In the genomic region with DNA sequence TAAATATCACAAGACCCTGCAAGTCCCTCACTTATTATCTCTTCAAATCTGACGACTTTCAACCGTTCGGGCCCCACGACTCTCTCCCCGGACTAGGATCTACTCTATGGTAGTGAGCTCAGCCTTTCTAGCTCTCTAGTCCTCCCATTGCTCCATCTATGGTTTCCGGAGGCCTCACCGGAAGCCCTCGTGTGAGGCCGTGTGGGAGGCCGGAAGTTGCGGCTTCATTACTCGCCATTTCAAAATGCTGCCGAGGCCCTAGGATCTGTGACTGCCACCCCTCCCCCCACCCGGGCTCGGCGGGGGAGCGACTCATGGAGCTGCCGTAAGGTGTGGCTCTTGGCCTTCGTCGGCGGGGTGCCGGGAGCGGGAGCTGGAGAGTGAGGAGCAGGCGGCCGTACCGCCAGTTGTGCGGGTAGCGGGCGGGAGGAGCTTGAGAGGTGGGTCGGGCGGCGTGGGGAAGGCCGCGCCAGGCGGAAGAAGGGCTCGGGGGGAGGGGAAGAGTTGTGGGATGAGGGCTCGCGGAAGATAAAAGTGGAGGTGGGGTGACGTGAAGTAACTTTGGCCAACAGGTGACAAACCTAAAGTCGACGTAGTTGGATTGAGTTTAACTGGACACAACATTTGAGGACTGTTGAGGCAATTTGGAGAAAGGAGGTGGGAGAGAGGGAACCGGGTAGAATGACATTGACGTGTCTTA, we compare ENCODE assay signal across 8 cellular contexts. TPM values are rescaled to one million over a fixed set of nuclear protein-coding genes. Genes with fewer than 3 reads are reported as not detected.
DNase-seq lines count a peak whose midpoint lies in the region; ATAC-seq and TF ChIP-seq lines count a peak whose summit lies in the region.

A gene with protein sequence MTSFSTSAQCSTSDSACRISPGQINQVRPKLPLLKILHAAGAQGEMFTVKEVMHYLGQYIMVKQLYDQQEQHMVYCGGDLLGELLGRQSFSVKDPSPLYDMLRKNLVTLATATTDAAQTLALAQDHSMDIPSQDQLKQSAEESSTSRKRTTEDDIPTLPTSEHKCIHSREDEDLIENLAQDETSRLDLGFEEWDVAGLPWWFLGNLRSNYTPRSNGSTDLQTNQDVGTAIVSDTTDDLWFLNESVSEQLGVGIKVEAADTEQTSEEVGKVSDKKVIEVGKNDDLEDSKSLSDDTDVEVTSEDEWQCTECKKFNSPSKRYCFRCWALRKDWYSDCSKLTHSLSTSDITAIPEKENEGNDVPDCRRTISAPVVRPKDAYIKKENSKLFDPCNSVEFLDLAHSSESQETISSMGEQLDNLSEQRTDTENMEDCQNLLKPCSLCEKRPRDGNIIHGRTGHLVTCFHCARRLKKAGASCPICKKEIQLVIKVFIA (plus strand): TSS at position 227 of the 700 bp plus-strand sequence. CDS start 9,113 bp downstream, outside the sequence.

- peaks cover 4 to 18% of the 10 kb centered on the region in 2 donors for H3K4me1 ChIP-seq in lung (ENCODE audit: control insufficient read depth in 2 of 2, insufficient read depth in 2 of 2, low read length in 2 of 2)

- CTCF ChIA-PET in activated CD8-positive, alpha-beta T cell treated with anti-CD3 and anti-CD28 coated beads, Interleukin-2, amount 10 ng/mL, durations not matched to agents 7 days and 5 days (lab: Charles Lee): interaction anchor here (0.6 to 7.7 kb wide), 24 partner anchors 9 to 291 kb away, joined by 3 to 69 read pairs (median 5); no protein-coding TSS in a partner anchor

- TF ChIP-seq CTCF in lung (IDR thresholded peaks at IDR 0.05; ENCODE audit: control extremely low read depth, extremely low read depth): no peak

- peak within 1 kb of the TSS; percentile 97 to 98 for H3K27ac ChIP-seq in lung (ENCODE audit: low read depth in 1 of 2, low read length in 1 of 2)

- H3K9me3 ChIP-seq in lung (ENCODE audit: control insufficient read depth in 2 of 2, insufficient read depth in 1 of 2, low read length in 1 of 2): no peaks in the 10 kb centered on the region

- H3K4me1 Mint-ChIP-seq in activated CD8-positive, alpha-beta T cell treated with anti-CD3 and anti-CD28 coated beads, Interleukin-2, amount 10 ng/mL, durations not matched to agents 7 days and 5 days (ENCODE audit: low read depth): peaks cover 65% of the 10 kb centered on the region

- H3K4me3 ChIP-seq in lung: peak within 1 kb of the TSS; percentile 90

- peaks cover 33% of the 10 kb centered on the region for H3K36me3 Mint-ChIP-seq in activated CD8-positive, alpha-beta T cell treated with anti-CD3 and anti-CD28 coated beads, Interleukin-2, amount 10 ng/mL, durations not matched to agents 7 days and 5 days (ENCODE audit: low read depth)

- H3K27ac Mint-ChIP-seq in activated CD8-positive, alpha-beta T cell treated with anti-CD3 and anti-CD28 coated beads, Interleukin-2, amount 10 ng/mL, durations not matched to agents 7 days and 5 days: no peak within 1 kb of the TSS

- ATAC-seq in GM21360 (IDR thresholded peaks at IDR 0.05; ENCODE audit: unreplicated experiment): peak; percentile 67
- peak; percentile 83 for ATAC-seq in activated CD8-positive, alpha-beta T cell treated with anti-CD3 and anti-CD28 coated beads, Interleukin-2, amount 10 ng/mL, durations not matched to agents 7 days and 5 days
- peak; percentile 90 for ATAC-seq in lung (ENCODE audit: insufficient read depth, low FRiP score)

- 0% methylated on average over 43 of the region's 43 CpGs for WGBS in lung, 2 donors

- POLR2A ChIA-PET in activated CD8-positive, alpha-beta T cell treated with anti-CD3 and anti-CD28 coated beads, Interleukin-2, amount 10 ng/mL, durations not matched to agents 7 days and 5 days (lab: Charles Lee): interaction anchor here (0.6 to 5.2 kb wide), 20 partner anchors 8 to 284 kb away, joined by 3 to 87 read pairs (median 6); partner anchors contain the start of gene PIK3C2B

- H3K4me3 Mint-ChIP-seq in activated CD8-positive, alpha-beta T cell treated with anti-CD3 and anti-CD28 coated beads, Interleukin-2, amount 10 ng/mL, durations not matched to agents 7 days and 5 days: no peak within 1 kb of the TSS

- H3K27me3 ChIP-seq in lung (ENCODE audit: control insufficient read depth, insufficient read depth): no peaks in the 10 kb centered on the region

- peak; percentile 98 for DNase-seq in CMK (ENCODE audit: low read depth)
- peak; percentile 96 for DNase-seq in HT-29 (ENCODE audit: low spot score)
- peak; percentile 53 for DNase-seq in NK-92 (lab: John Stamatoyannopoulos, UW; ENCODE audit: unreplicated experiment)
- DNase-seq in activated CD8-positive, alpha-beta T cell treated with anti-CD3 and anti-CD28 coated beads, Interleukin-2, amount 10 ng/mL, durations not matched to agents 7 days and 5 days: peak; percentile 97
- DNase-seq in effector CD8-positive, alpha-beta T cell (lab: John Stamatoyannopoulos, UW): peak; percentile 77
- DNase-seq in lung (ENCODE audit: low spot score): peak; percentile 93
- peak; percentile 87 to 93 (median 92) for DNase-seq in stimulated activated CD4-positive, alpha-beta T cell treated with anti-CD3 and anti-CD28 coated beads, TNF-alpha, amount 100 ng/mL, for 24 hours (ENCODE audit: low read depth in 3 of 3)

- peaks cover 0 to 1% of the 10 kb centered on the region in 2 donors for H3K36me3 ChIP-seq in lung (ENCODE audit: control insufficient read depth in 2 of 2, insufficient read depth in 2 of 2, low read length in 2 of 2)

- no peaks in the 10 kb centered on the region for H3K27me3 Mint-ChIP-seq in activated CD8-positive, alpha-beta T cell treated with anti-CD3 and anti-CD28 coated beads, Interleukin-2, amount 10 ng/mL, durations not matched to agents 7 days and 5 days (ENCODE audit: low read depth)

- H3K9me3 Mint-ChIP-seq in activated CD8-positive, alpha-beta T cell treated with anti-CD3 and anti-CD28 coated beads, Interleukin-2, amount 10 ng/mL, durations not matched to agents 7 days and 5 days (ENCODE audit: insufficient read depth): no peaks in the 10 kb centered on the region

RNA-seq across cellular contexts. Expression of the gene that starts here (rescaled TPM):
- total RNA-seq in HT-29 (2014; rRNA removed; shearing (Covaris generic)): 18.5 and 19.4 TPM in 2 replicates
- 10 to 100 TPM; 72.2 to 72.4 TPM for total RNA-seq in activated CD8-positive, alpha-beta T cell treated with anti-CD3 and anti-CD28 coated beads, Interleukin-2, amount 10 ng/mL, durations not matched to agents 7 days and 5 days
- total RNA-seq in lung: 100 to 1,000 TPM in 1 of 2 donors, 10 to 100 TPM in 1; 62.1 to 138 TPM
- 10 to 100 TPM in 1 of 2 donors, 1 to 10 TPM in 1; 5.6 to 15.6 TPM for polyA plus RNA-seq in lung

Comparison
In these comparisons a context has a peak if more than half of its experiments do, and no peak if none do; other contexts are left out.
1. Peak in every context shown above with its lines: DNase-seq, ATAC-seq, H3K4me3 ChIP-seq and H3K27ac ChIP-seq.